Comparison of ENCODE assay signal across 8 cellular contexts in the genomic region with DNA sequence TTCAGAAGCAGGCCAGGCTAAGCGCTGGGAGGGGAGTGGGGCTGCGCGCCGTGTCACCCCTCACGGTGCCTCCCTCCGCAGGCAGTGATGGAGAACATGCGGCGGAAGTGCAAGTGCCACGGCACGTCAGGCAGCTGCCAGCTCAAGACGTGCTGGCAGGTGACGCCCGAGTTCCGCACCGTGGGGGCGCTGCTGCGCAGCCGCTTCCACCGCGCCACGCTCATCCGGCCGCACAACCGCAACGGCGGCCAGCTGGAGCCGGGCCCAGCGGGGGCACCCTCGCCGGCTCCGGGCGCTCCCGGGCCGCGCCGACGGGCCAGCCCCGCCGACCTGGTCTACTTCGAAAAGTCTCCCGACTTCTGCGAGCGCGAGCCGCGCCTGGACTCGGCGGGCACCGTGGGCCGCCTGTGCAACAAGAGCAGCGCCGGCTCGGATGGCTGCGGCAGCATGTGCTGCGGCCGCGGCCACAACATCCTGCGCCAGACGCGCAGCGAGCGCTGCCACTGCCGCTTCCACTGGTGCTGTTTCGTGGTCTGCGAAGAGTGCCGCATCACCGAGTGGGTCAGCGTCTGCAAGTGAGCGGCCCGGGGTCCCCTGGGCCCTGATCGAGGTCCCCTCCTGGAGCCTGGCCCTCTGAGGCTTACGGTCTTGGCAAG. TPM values are rescaled to one million over a fixed set of nuclear protein-coding genes. Genes with fewer than 3 reads are reported as not detected.
DNase-seq lines count a peak whose midpoint lies in the region; ATAC-seq, FAIRE-seq and TF ChIP-seq lines count a peak whose summit lies in the region.

No MANE protein-coding gene starts in this region.

- peak overlapping the region; percentile 83 to 97 (median 94) for H3K27ac Mint-ChIP-seq in immature natural killer cell

- peak; percentile 100 for FAIRE-seq in GM12892 (lab: Jason Lieb, UNC)

- peak; percentile 36; the same call in 1 of the 2 replicates for TF ChIP-seq POLR2A in GM12892 (IDR thresholded peaks at IDR 0.05; ENCODE audit: low read depth, low read length)

- peak; percentile 37 for ATAC-seq in HG02623 (IDR thresholded peaks at IDR 0.05; ENCODE audit: unreplicated experiment)

- in situ Hi-C loops in astrocyte of the cerebellum (cut with HindIII; ENCODE audit: low sequenced_read_pairs) = no loop called here

- TF ChIP-seq CTCF in astrocyte of the cerebellum (IDR thresholded peaks at IDR 0.05; ENCODE audit: low read depth, low read length, missing control alignments) = peak; percentile 21

- DNase-seq in GM12892 (ENCODE audit: insufficient read length) (peak; percentile 78), NCI-H1105 treated with DMSO at 0.1 percent for 48 hours (lab: John Stamatoyannopoulos, UW) (peak; percentile 59), T-helper 9 cell (peak; percentile 81), astrocyte of the cerebellum (ENCODE audit: low read depth) (no peak), immature natural killer cell (peak; percentile 92 to 94 (median 94)), cerebellar nuclear complex (lab: John Stamatoyannopoulos, UW) (no peak)
- DNase-seq in stimulated activated CD4-positive, alpha-beta T cell treated with anti-CD3 and anti-CD28 coated beads, Interleukin-12 subunit alpha, Interleukin-12 subunit beta, amount 100 ng/mL, for 48 hours (ENCODE audit: low read depth in 2 of 3, low spot score in 1 of 3) = peak; percentile 63 to 77 (median 64)

- H3K36me3 Mint-ChIP-seq in immature natural killer cell = no peaks in the 10 kb centered on the region

- H3K4me3 Mint-ChIP-seq in immature natural killer cell = peak overlapping the region; percentile 73 to 84 (median 77)

- peaks cover 0 to 2% (median 0%) of the 10 kb centered on the region in 6 donors for H3K9me3 Mint-ChIP-seq in immature natural killer cell

- H3K4me3 ChIP-seq in astrocyte of the cerebellum (ENCODE audit: low read depth, low read length) = peak overlapping the region; percentile 18

- peaks cover 44 to 47% of the 10 kb centered on the region in 2 donors for H3K4me1 Mint-ChIP-seq in immature natural killer cell

- H3K27me3 Mint-ChIP-seq in immature natural killer cell (ENCODE audit: low read depth in 3 of 3) = peaks cover 29 to 57% (median 45%) of the 10 kb centered on the region in 3 donors

RNA-seq across cellular contexts. Expression of a gene that starts 12.2 kb away (rescaled TPM):
- polyA plus RNA-seq in GM12892 (2012; ENCODE audit: missing spikeins) = 34.9 TPM
- under 1 TPM in 1 of 3 donors, not detected in 2; 0.19 TPM for polyA plus RNA-seq in immature natural killer cell

RNA-seq across cellular contexts. Expression of a gene that starts 33.2 kb away (rescaled TPM):
- not detected for polyA plus RNA-seq in GM12892 (2012; ENCODE audit: missing spikeins)
- polyA plus RNA-seq in immature natural killer cell = under 1 TPM in 1 of 3 donors, not detected in 2; 0.22 TPM

Comparison
In these comparisons a context has a peak if more than half of its experiments do, and no peak if none do; other contexts are left out.
1. DNase-seq: peak in GM12892 (single experiment), NCI-H1105 treated with DMSO at 0.1 percent for 48 hours (single experiment), T-helper 9 cell (single experiment), immature natural killer cell (3 of 3) and stimulated activated CD4-positive, alpha-beta T cell treated with anti-CD3 and anti-CD28 coated beads, Interleukin-12 subunit alpha, Interleukin-12 subunit beta, amount 100 ng/mL, for 48 hours (3 of 3); none in astrocyte of the cerebellum (single experiment) and cerebellar nuclear complex (0 of 2).